10 cellular contexts compared by ENCODE assay signal in the genomic region with DNA sequence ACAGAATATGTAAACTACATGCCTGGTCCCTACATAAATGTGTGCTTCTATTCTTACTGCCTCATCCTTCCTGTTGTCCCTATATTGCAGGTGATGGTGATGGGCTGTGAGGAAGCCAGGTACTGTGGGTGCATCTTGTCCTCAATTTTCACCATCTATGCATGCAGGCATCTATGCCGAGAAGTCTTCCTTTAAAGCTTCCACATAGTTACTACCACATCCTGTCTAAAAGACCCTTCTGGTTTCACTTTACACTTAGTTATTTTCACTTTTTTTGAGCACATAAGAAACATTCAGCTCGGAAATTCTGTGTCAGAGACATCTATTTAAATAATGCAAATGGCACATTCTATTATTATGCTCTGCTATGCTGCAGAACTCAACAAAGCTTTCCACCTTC. TPM values are rescaled to one million over a fixed set of nuclear protein-coding genes. Genes with fewer than 3 reads are reported as not detected.
DNase-seq lines count a peak whose midpoint lies in the region; ATAC-seq and TF ChIP-seq lines count a peak whose summit lies in the region.
"Had no signal": no experiment of that assay in that cellular context is flagged by ENCODE, and none has a peak within 500 bp of the region (broad histone marks: within the 10 kb centered on the region; RNA-seq: fewer than 3 reads in every experiment).

No MANE protein-coding gene starts in this region.

- H3K4me1 Mint-ChIP-seq in natural killer cell treated with Interleukin-12 subunit alpha and Interleukin-12 subunit beta and Interleukin-15 and Interleukin-18, amount 100 ng/mL, for 72 hours (ENCODE audit: low read depth in 2 of 2) = peaks cover 42 to 47% of the 10 kb centered on the region in 2 donors

- H3K4me2 ChIP-seq in PC-3 (ENCODE audit: low read length) = no peak overlapping the region

- H3K9me2 ChIP-seq in PC-3 (replicated peaks; ENCODE audit: low read length) = no peaks in the 10 kb centered on the region

- DNase-seq in activated CD4-positive, CD25-positive, alpha-beta regulatory T cell treated with anti-CD3 and anti-CD28 coated beads, Interleukin-2, amount 50 U/mL, for 72 hours = no peak
- no peak for DNase-seq in natural killer cell treated with Interleukin-12 subunit alpha and Interleukin-12 subunit beta and Interleukin-15 and Interleukin-18, amount 100 ng/mL, for 72 hours (ENCODE audit: low spot score)
- no peak for DNase-seq in NCI-H2196 (lab: John Stamatoyannopoulos, UW; ENCODE audit: unreplicated experiment)
- no peak for DNase-seq in NCI-H2081 (lab: John Stamatoyannopoulos, UW)
- no peak for DNase-seq in PC-3
- DNase-seq: activated CD8-positive, alpha-beta memory T cell treated with anti-CD3 and anti-CD28 coated beads, Interleukin-2, amount 50 U/mL, for 4 hours had no signal

- no peaks in the 10 kb centered on the region for H3K27me3 ChIP-seq in PC-3 (ENCODE audit: low read length)

- H3F3A ChIP-seq in PC-3 (ENCODE audit: low read length, unreplicated experiment) = no peaks in the 10 kb centered on the region

- H3K9me3 Mint-ChIP-seq in natural killer cell treated with Interleukin-12 subunit alpha and Interleukin-12 subunit beta and Interleukin-15 and Interleukin-18, amount 100 ng/mL, for 72 hours = peaks cover 3% of the 10 kb centered on the region

- H3K4me3 Mint-ChIP-seq in natural killer cell treated with Interleukin-12 subunit alpha and Interleukin-12 subunit beta and Interleukin-15 and Interleukin-18, amount 100 ng/mL, for 72 hours = peak overlapping the region; percentile 60

- H3K36me3 ChIP-seq in PC-3 (ENCODE audit: low read depth, low read length) = no peaks in the 10 kb centered on the region

- POLR2A ChIA-PET in PC-3 (lab: Charles Lee; ENCODE audit: unreplicated experiment) = no interaction called here

- no peak overlapping the region for H3K4me3 ChIP-seq in PC-3 (ENCODE audit: low read length)

- H4K20me1 ChIP-seq in PC-3 (ENCODE audit: low read length) = no peaks in the 10 kb centered on the region

- H3K36me3 Mint-ChIP-seq in natural killer cell treated with Interleukin-12 subunit alpha and Interleukin-12 subunit beta and Interleukin-15 and Interleukin-18, amount 100 ng/mL, for 72 hours = peaks cover 2% of the 10 kb centered on the region

- no peak overlapping the region for H2AFZ ChIP-seq in PC-3 (ENCODE audit: low read length)

- no peak for TF ChIP-seq CTCF in PC-3 (conservative IDR thresholded peaks at IDR 0.05; ENCODE audit: low read depth, low read length)

- peaks cover under 1 to 3% of the 10 kb centered on the region in 2 donors for H3K27me3 Mint-ChIP-seq in natural killer cell treated with Interleukin-12 subunit alpha and Interleukin-12 subunit beta and Interleukin-15 and Interleukin-18, amount 100 ng/mL, for 72 hours

- H3K79me2 ChIP-seq in PC-3 (ENCODE audit: low read length) = no peaks in the 10 kb centered on the region

- H3K27ac ChIP-seq in PC-3 (ENCODE audit: low read length) = no peak overlapping the region
- H3K27ac ChIP-seq: HL-60 had no signal

- peak overlapping the region; percentile 65 to 91 for H3K27ac Mint-ChIP-seq in natural killer cell treated with Interleukin-12 subunit alpha and Interleukin-12 subunit beta and Interleukin-15 and Interleukin-18, amount 100 ng/mL, for 72 hours

- peak; percentile 43 to 58 for ATAC-seq in activated CD4-positive, CD25-positive, alpha-beta regulatory T cell treated with anti-CD3 and anti-CD28 coated beads, Interleukin-2, amount 50 U/mL, for 24 hours
- ATAC-seq in GM21825 (IDR thresholded peaks at IDR 0.05; ENCODE audit: unreplicated experiment) (peak; percentile 84), HG03521 (IDR thresholded peaks at IDR 0.05; ENCODE audit: unreplicated experiment) (peak; percentile 80), PC-3 (no peak)
- peak; percentile 71 to 81 for ATAC-seq in natural killer cell treated with Interleukin-12 subunit alpha and Interleukin-12 subunit beta and Interleukin-15 and Interleukin-18, amount 100 ng/mL, for 72 hours

- H3K9ac ChIP-seq in PC-3 (ENCODE audit: low read length) = no peak overlapping the region

- H3K9me3 ChIP-seq in PC-3 (ENCODE audit: low read length) = no peaks in the 10 kb centered on the region

- intact Hi-C loops in PC-3 (cut with micrococcal nuclease) = no loop called here

- CTCF ChIA-PET in PC-3 (lab: Charles Lee) = no interaction called here

- no peaks in the 10 kb centered on the region for H3K4me1 ChIP-seq in PC-3 (ENCODE audit: insufficient read depth, low read length)

- no TSS peak for BruUV-seq in PC-3 (replicated peaks; lab: Mats Ljungman, UMichigan)

RNA-seq across cellular contexts. Expression of a gene that starts 28.2 kb away (rescaled TPM):
- not detected for total RNA-seq in natural killer cell treated with Interleukin-12 subunit alpha and Interleukin-12 subunit beta and Interleukin-15 and Interleukin-18, amount 100 ng/mL, for 72 hours
- not detected in 2 replicates for total RNA-seq in PC-3 (2014; rRNA removed)

RNA-seq across cellular contexts. Expression of a gene that starts 37.8 kb away (rescaled TPM):
- 1 to 10 TPM; 3.4 to 8.1 TPM for total RNA-seq in natural killer cell treated with Interleukin-12 subunit alpha and Interleukin-12 subunit beta and Interleukin-15 and Interleukin-18, amount 100 ng/mL, for 72 hours
- 2.7 and 4.6 TPM in 2 replicates for total RNA-seq in PC-3 (2014; rRNA removed)
